8 cellular contexts compared by ENCODE assay signal in genomic region chrX:81957900-81958545, GRCh38.
DNase-seq lines count a peak whose midpoint lies in the region; ATAC-seq, FAIRE-seq and TF ChIP-seq lines count a peak whose summit lies in the region.

No MANE protein-coding gene starts in this region.

- H3K4me1 ChIP-seq in HAP-1 (no peaks in the 10 kb centered on the region), Panc1 (ENCODE audit: control insufficient read depth, insufficient read depth, low read length) (no peaks in the 10 kb centered on the region), kidney (ENCODE audit: control insufficient read depth in 1 of 2, insufficient read depth in 1 of 2, low read depth in 1 of 2, low read length in 2 of 2) (no peaks in the 10 kb centered on the region)

- H3K9me3 ChIP-seq in HAP-1 = no peaks in the 10 kb centered on the region
- no peaks in the 10 kb centered on the region for H3K9me3 ChIP-seq in Panc1 (ENCODE audit: control insufficient read depth, insufficient read depth, low read depth, low read length)
- no peaks in the 10 kb centered on the region for H3K9me3 ChIP-seq in kidney (ENCODE audit: control insufficient read depth in 1 of 2, low read length in 2 of 2)

- no peak overlapping the region for H3K4me3 Mint-ChIP-seq in T-helper 2 cell treated with Interferon-gamma antibody and Interleukin-4, amounts not matched to agents 5 μg/mL and 100 μg/mL, for 36 hours

- H3K4me3 ChIP-seq in HAP-1 (no peak overlapping the region), Panc1 (ENCODE audit: low read depth in 2 of 2, low read length in 2 of 2) (no peak overlapping the region), kidney (ENCODE audit: low read length in 2 of 2) (no peak overlapping the region)

- no peak overlapping the region for H3K9ac ChIP-seq in kidney (ENCODE audit: low read length in 2 of 2)

- DNase-seq in GM10266 (ENCODE audit: extremely low spot score) = peak; percentile 5
- peak; percentile 39 to 84 for DNase-seq in HAP-1 (ENCODE audit: low spot score in 2 of 2)
- no peak for DNase-seq in Panc1 (ENCODE audit: low read depth, low spot score)
- no peak for DNase-seq in kidney
- DNase-seq in activated T-cell treated with anti-CD3 and anti-CD28 coated beads, Interleukin-2, amount 50 U/mL, for 48 hours = no peak
- DNase-seq in T-helper 2 cell treated with Interferon-gamma antibody and Interleukin-4, amounts not matched to agents 5 μg/mL and 100 μg/mL, for 36 hours (ENCODE audit: low spot score) = no peak
- no peak for DNase-seq in activated naive CD4-positive, alpha-beta T cell treated with anti-CD3 and anti-CD28 coated beads, Interleukin-2, amount 50 U/mL, for 72 hours (ENCODE audit: low spot score in 2 of 2)

- H3K36me3 ChIP-seq in HAP-1 (replicated peaks) (no peaks in the 10 kb centered on the region), Panc1 (ENCODE audit: control insufficient read depth, insufficient read depth, low read length) (no peaks in the 10 kb centered on the region), kidney (ENCODE audit: control insufficient read depth in 1 of 2, insufficient read depth in 2 of 2, low read length in 2 of 2) (no peaks in the 10 kb centered on the region)

- no peaks in the 10 kb centered on the region for H3K9me3 Mint-ChIP-seq in T-helper 2 cell treated with Interferon-gamma antibody and Interleukin-4, amounts not matched to agents 5 μg/mL and 100 μg/mL, for 36 hours
- H3K9me3 Mint-ChIP-seq in activated naive CD4-positive, alpha-beta T cell treated with anti-CD3 and anti-CD28 coated beads, Interleukin-2, amount 50 U/mL, for 72 hours = no peaks in the 10 kb centered on the region

- TF ChIP-seq CTCF in GM10266 (IDR thresholded peaks at IDR 0.05; ENCODE audit: control insufficient read depth, insufficient read depth, low read depth, missing control alignments) (peak; percentile 34), Panc1 (IDR thresholded peaks at IDR 0.05) (peak; percentile 51; the same call in 1 of the 2 replicates), kidney (IDR thresholded peaks at IDR 0.05; ENCODE audit: borderline replicate concordance, extremely low read depth, insufficient read depth) (peak; percentile 23)

- H3K27ac ChIP-seq in Panc1 (ENCODE audit: low read length) (no peak overlapping the region), kidney (ENCODE audit: low read depth in 2 of 2, low read length in 2 of 2) (no peak overlapping the region)

- no peaks in the 10 kb centered on the region for H3K27me3 Mint-ChIP-seq in T-helper 2 cell treated with Interferon-gamma antibody and Interleukin-4, amounts not matched to agents 5 μg/mL and 100 μg/mL, for 36 hours (ENCODE audit: low read depth)

- H3K27ac Mint-ChIP-seq in T-helper 2 cell treated with Interferon-gamma antibody and Interleukin-4, amounts not matched to agents 5 μg/mL and 100 μg/mL, for 36 hours = no peak overlapping the region
- no peak overlapping the region for H3K27ac Mint-ChIP-seq in activated naive CD4-positive, alpha-beta T cell treated with anti-CD3 and anti-CD28 coated beads, Interleukin-2, amount 50 U/mL, for 72 hours

- H3K4me1 Mint-ChIP-seq in T-helper 2 cell treated with Interferon-gamma antibody and Interleukin-4, amounts not matched to agents 5 μg/mL and 100 μg/mL, for 36 hours (ENCODE audit: low read depth) = no peaks in the 10 kb centered on the region

- ATAC-seq in Panc1 (0 out of 2 replicates have a peak, but pooled peaks have one; percentile 68), HG03439 (IDR thresholded peaks at IDR 0.05; ENCODE audit: unreplicated experiment) (no peak)
- ATAC-seq in activated naive CD4-positive, alpha-beta T cell treated with anti-CD3 and anti-CD28 coated beads, Interleukin-2, amount 50 U/mL, for 72 hours = no peak

- BruUV-seq in Panc1 (replicated peaks; lab: Mats Ljungman, UMichigan) = no TSS peak

- in situ Hi-C loops in HAP-1 (cut with MboI; ENCODE audit: low sequenced_read_pairs) (no loop called here), Panc1 (cut with HindIII; ENCODE audit: low pct_unique_long_range_greater_than_20kb, low sequenced_read_pairs) (no loop called here)

- peak; percentile 97 for FAIRE-seq in kidney (lab: Jason Lieb, UNC)

- H3K27me3 ChIP-seq in HAP-1 (ENCODE audit: low read depth) = no peaks in the 10 kb centered on the region
- no peaks in the 10 kb centered on the region for H3K27me3 ChIP-seq in Panc1 (ENCODE audit: control insufficient read depth, insufficient read depth, low read length)

- intact Hi-C loops in Panc1 (cut with micrococcal nuclease; ENCODE audit: unreplicated experiment) = no loop called here
- intact Hi-C loops in kidney (cut with DNase I) = no loop called here

- POLR2A ChIA-PET in Panc1 (lab: Charles Lee) = no interaction called here

- H3K36me3 Mint-ChIP-seq in T-helper 2 cell treated with Interferon-gamma antibody and Interleukin-4, amounts not matched to agents 5 μg/mL and 100 μg/mL, for 36 hours (ENCODE audit: low read depth) = no peaks in the 10 kb centered on the region
- no peaks in the 10 kb centered on the region for H3K36me3 Mint-ChIP-seq in activated naive CD4-positive, alpha-beta T cell treated with anti-CD3 and anti-CD28 coated beads, Interleukin-2, amount 50 U/mL, for 72 hours

- CTCF ChIA-PET in Panc1 (lab: Charles Lee) = no interaction called here

Comparison
In these comparisons a context has a peak if more than half of its experiments do, and no peak if none do; other contexts are left out.
1. DNase-seq: peak in GM10266 (single experiment) and HAP-1 (2 of 2); none in Panc1 (single experiment), kidney (single experiment), activated T-cell treated with anti-CD3 and anti-CD28 coated beads, Interleukin-2, amount 50 U/mL, for 48 hours (0 of 2), T-helper 2 cell treated with Interferon-gamma antibody and Interleukin-4, amounts not matched to agents 5 μg/mL and 100 μg/mL, for 36 hours (single experiment) and activated naive CD4-positive, alpha-beta T cell treated with anti-CD3 and anti-CD28 coated beads, Interleukin-2, amount 50 U/mL, for 72 hours (0 of 2).
2. Peak in every context shown above with its lines, with median percentiles within 50 percentile points of each other: CTCF ChIP-seq.